In genomic region chr6:152338335-152339125, GRCh38 we compare ENCODE assay signal across 8 cellular contexts.
DNase-seq lines count a peak whose midpoint lies in the region; ATAC-seq and TF ChIP-seq lines count a peak whose summit lies in the region.

No MANE protein-coding gene starts in this region.

- ATAC-seq in activated CD8-positive, alpha-beta T cell treated with anti-CD3 and anti-CD28 coated beads, Interleukin-2, amount 10 ng/mL, durations not matched to agents 7 days and 5 days = peak; percentile 77
- peak; percentile 67 for ATAC-seq in stimulated activated naive CD8-positive, alpha-beta T cell treated with anti-CD3 and anti-CD28 coated beads, Interleukin-15, Interleukin-2, amounts not matched to agents 100 U/mL and 50 U/mL, for 24 hours

- peak; percentile 93 for TF ChIP-seq CTCF in HFF-Myc (IDR thresholded peaks at IDR 0.05; ENCODE audit: low read depth, low read length, missing control alignments)
- TF ChIP-seq CTCF in endothelial cell (IDR thresholded peaks at IDR 0.05; ENCODE audit: unreplicated experiment) = peak; percentile 83
- TF ChIP-seq CTCF in nephron (IDR thresholded peaks at IDR 0.05; ENCODE audit: unreplicated experiment in 3 of 3) = peak; percentile 72 to 86 (median 77)

- DNase-seq in NCI-H1417 (lab: John Stamatoyannopoulos, UW) (peak; percentile 21 to 62 (median 28)), NCI-H1417 treated with DMSO at 0.1 percent for 48 hours (lab: John Stamatoyannopoulos, UW) (no peak), HFF-Myc (ENCODE audit: extremely low read depth, low read depth) (no peak), NCI-H1105 (lab: John Stamatoyannopoulos, UW) (peak; percentile 4), endothelial cell (ENCODE audit: low spot score) (peak; percentile 63)
- DNase-seq in activated CD8-positive, alpha-beta T cell treated with anti-CD3 and anti-CD28 coated beads, Interleukin-2, amount 10 ng/mL, durations not matched to agents 7 days and 5 days = peak; percentile 66
- DNase-seq in stimulated activated naive CD8-positive, alpha-beta T cell treated with anti-CD3 and anti-CD28 coated beads, Interleukin-15, Interleukin-2, amounts not matched to agents 100 U/mL and 50 U/mL, for 24 hours = peak; percentile 64

- H3K9me3 Mint-ChIP-seq in activated CD8-positive, alpha-beta T cell treated with anti-CD3 and anti-CD28 coated beads, Interleukin-2, amount 10 ng/mL, durations not matched to agents 7 days and 5 days (ENCODE audit: insufficient read depth) = no peaks in the 10 kb centered on the region
- H3K9me3 Mint-ChIP-seq in endothelial cell (ENCODE audit: unreplicated experiment) (no peaks in the 10 kb centered on the region), nephron (no peaks in the 10 kb centered on the region)

- no peak overlapping the region for H3K27ac Mint-ChIP-seq in activated CD8-positive, alpha-beta T cell treated with anti-CD3 and anti-CD28 coated beads, Interleukin-2, amount 10 ng/mL, durations not matched to agents 7 days and 5 days
- no peak overlapping the region for H3K27ac Mint-ChIP-seq in endothelial cell (ENCODE audit: unreplicated experiment)
- H3K27ac Mint-ChIP-seq in nephron = no peak overlapping the region

- H3K4me1 Mint-ChIP-seq in activated CD8-positive, alpha-beta T cell treated with anti-CD3 and anti-CD28 coated beads, Interleukin-2, amount 10 ng/mL, durations not matched to agents 7 days and 5 days (ENCODE audit: low read depth) = peaks cover 5% of the 10 kb centered on the region
- no peaks in the 10 kb centered on the region for H3K4me1 Mint-ChIP-seq in endothelial cell (ENCODE audit: unreplicated experiment)
- H3K4me1 Mint-ChIP-seq in nephron = no peaks in the 10 kb centered on the region

- H3K27me3 Mint-ChIP-seq in activated CD8-positive, alpha-beta T cell treated with anti-CD3 and anti-CD28 coated beads, Interleukin-2, amount 10 ng/mL, durations not matched to agents 7 days and 5 days (ENCODE audit: low read depth) = peaks cover 7% of the 10 kb centered on the region
- H3K27me3 Mint-ChIP-seq in endothelial cell (ENCODE audit: unreplicated experiment) = no peaks in the 10 kb centered on the region
- no peaks in the 10 kb centered on the region for H3K27me3 Mint-ChIP-seq in nephron (ENCODE audit: low read depth)

- CTCF ChIA-PET in activated CD8-positive, alpha-beta T cell treated with anti-CD3 and anti-CD28 coated beads, Interleukin-2, amount 10 ng/mL, durations not matched to agents 7 days and 5 days (lab: Charles Lee) = interaction anchor here (0.6 to 3.7 kb wide), 41 partner anchors 9 to 1159 kb away, joined by 3 to 60 read pairs (median 4); no protein-coding TSS in a partner anchor

- no peak overlapping the region for H3K4me3 ChIP-seq in HFF-Myc (replicated peaks; ENCODE audit: low read depth, low read length)

- POLR2A ChIA-PET in activated CD8-positive, alpha-beta T cell treated with anti-CD3 and anti-CD28 coated beads, Interleukin-2, amount 10 ng/mL, durations not matched to agents 7 days and 5 days (lab: Charles Lee) = interaction anchor here (0.5 to 2.8 kb wide), 2 partner anchors 9 to 36 kb away, joined by 3 to 12 read pairs; no protein-coding TSS in a partner anchor

- no peak overlapping the region for H3K4me3 Mint-ChIP-seq in activated CD8-positive, alpha-beta T cell treated with anti-CD3 and anti-CD28 coated beads, Interleukin-2, amount 10 ng/mL, durations not matched to agents 7 days and 5 days
- H3K4me3 Mint-ChIP-seq in endothelial cell (ENCODE audit: unreplicated experiment) (no peak overlapping the region), nephron (no peak overlapping the region)

- H3K36me3 Mint-ChIP-seq in activated CD8-positive, alpha-beta T cell treated with anti-CD3 and anti-CD28 coated beads, Interleukin-2, amount 10 ng/mL, durations not matched to agents 7 days and 5 days (ENCODE audit: low read depth) = no peaks in the 10 kb centered on the region
- H3K36me3 Mint-ChIP-seq in endothelial cell (ENCODE audit: low read depth, unreplicated experiment) (no peaks in the 10 kb centered on the region), nephron (ENCODE audit: low read depth) (peaks cover 32% of the 10 kb centered on the region)

Comparison
In these comparisons a context has a peak if more than half of its experiments do, and no peak if none do; other contexts are left out.
1. DNase-seq: peak in NCI-H1417 (3 of 3), NCI-H1105 (single experiment), activated CD8-positive, alpha-beta T cell treated with anti-CD3 and anti-CD28 coated beads, Interleukin-2, amount 10 ng/mL, durations not matched to agents 7 days and 5 days (single experiment), endothelial cell (single experiment) and stimulated activated naive CD8-positive, alpha-beta T cell treated with anti-CD3 and anti-CD28 coated beads, Interleukin-15, Interleukin-2, amounts not matched to agents 100 U/mL and 50 U/mL, for 24 hours (single experiment); none in NCI-H1417 treated with DMSO at 0.1 percent for 48 hours (single experiment) and HFF-Myc (single experiment).
2. Peak in every context shown above with its lines, with median percentiles within 50 percentile points of each other: CTCF ChIP-seq.